2 cellular contexts compared by ENCODE assay signal in genomic region chr15:42890161-42890913, GRCh38.
TF ChIP-seq lines count a peak whose summit lies in the region.

No MANE protein-coding gene starts in this region.

TF ChIP-seq in H1, 55 proteins besides CTCF, POLR2A, EP300 and RAD21:
- TF ChIP-seq FOSL1 (IDR thresholded peaks at IDR 0.05; ENCODE audit: insufficient read depth, low read depth, low read length) (no peak), HDAC6 (IDR thresholded peaks at IDR 0.05; ENCODE audit: low read depth, low read length) (no peak), TCF12 (IDR thresholded peaks at IDR 0.05; ENCODE audit: low read depth, low read length) (no peak), RNF2 (IDR thresholded peaks at IDR 0.05; ENCODE audit: borderline replicate concordance, low read depth, low read length, missing control alignments, poor library complexity, severe bottlenecking) (no peak), CHD2 (IDR thresholded peaks at IDR 0.05; ENCODE audit: low read length) (no peak), ASH2L (IDR thresholded peaks at IDR 0.05; ENCODE audit: low read length) (no peak), POU5F1 (IDR thresholded peaks at IDR 0.05; ENCODE audit: low read depth, low read length) (peak; percentile 64), JUN (IDR thresholded peaks at IDR 0.05; ENCODE audit: low read depth, low read length) (peak; percentile 75; the same call in 1 of the 2 replicates), TEAD4 (IDR thresholded peaks at IDR 0.05; ENCODE audit: low read depth, low read length) (peak; percentile 95), HDAC2 (IDR thresholded peaks at IDR 0.05; ENCODE audit: borderline replicate concordance in 1 of 2, low read depth in 2 of 2, low read length in 2 of 2) (peak in 1 of 2 experiments; percentile 72; a peak in 1 of 4 replicates), ATF2 (IDR thresholded peaks at IDR 0.05; ENCODE audit: low read length) (no peak), BRCA1 (IDR thresholded peaks at IDR 0.05; ENCODE audit: low read depth, low read length) (no peak), EGR1 (IDR thresholded peaks at IDR 0.05; ENCODE audit: borderline replicate concordance, low read depth, low read length) (no peak)

TF ChIP-seq in HepG2, 621 proteins besides CTCF, POLR2A, EP300 and RAD21:
- TF ChIP-seq, protein P1, sequence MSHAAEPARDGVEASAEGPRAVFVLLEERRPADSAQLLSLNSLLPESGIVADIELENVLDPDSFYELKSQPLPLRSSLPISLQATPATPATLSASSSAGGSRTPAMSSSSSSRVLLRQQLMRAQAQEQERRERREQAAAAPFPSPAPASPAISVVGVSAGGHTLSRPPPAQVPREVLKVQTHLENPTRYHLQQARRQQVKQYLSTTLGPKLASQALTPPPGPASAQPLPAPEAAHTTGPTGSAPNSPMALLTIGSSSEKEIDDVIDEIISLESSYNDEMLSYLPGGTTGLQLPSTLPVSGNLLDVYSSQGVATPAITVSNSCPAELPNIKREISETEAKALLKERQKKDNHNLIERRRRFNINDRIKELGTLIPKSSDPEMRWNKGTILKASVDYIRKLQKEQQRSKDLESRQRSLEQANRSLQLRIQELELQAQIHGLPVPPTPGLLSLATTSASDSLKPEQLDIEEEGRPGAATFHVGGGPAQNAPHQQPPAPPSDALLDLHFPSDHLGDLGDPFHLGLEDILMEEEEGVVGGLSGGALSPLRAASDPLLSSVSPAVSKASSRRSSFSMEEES (CRISPR knock-in tag; IDR thresholded peaks at IDR 0.05), result no peak
- no peak for TF ChIP-seq ZFP91 (CRISPR knock-in tag; IDR thresholded peaks at IDR 0.05; ENCODE audit: borderline replicate concordance)
- TF ChIP-seq ZNF451 (CRISPR knock-in tag; IDR thresholded peaks at IDR 0.05), result no peak
- TF ChIP-seq ZNF772 (CRISPR knock-in tag; IDR thresholded peaks at IDR 0.05), result no peak
- TF ChIP-seq CSRNP2 (CRISPR knock-in tag; conservative IDR thresholded peaks at IDR 0.05; ENCODE audit: low read depth), result no peak
- no peak for TF ChIP-seq KDM5B (CRISPR knock-in tag; IDR thresholded peaks at IDR 0.05; ENCODE audit: borderline replicate concordance)
- TF ChIP-seq ZNF737 (CRISPR knock-in tag; IDR thresholded peaks at IDR 0.05; ENCODE audit: borderline replicate concordance), result no peak
- no peak for TF ChIP-seq RBAK (CRISPR knock-in tag; IDR thresholded peaks at IDR 0.05)
